In the genomic region with DNA sequence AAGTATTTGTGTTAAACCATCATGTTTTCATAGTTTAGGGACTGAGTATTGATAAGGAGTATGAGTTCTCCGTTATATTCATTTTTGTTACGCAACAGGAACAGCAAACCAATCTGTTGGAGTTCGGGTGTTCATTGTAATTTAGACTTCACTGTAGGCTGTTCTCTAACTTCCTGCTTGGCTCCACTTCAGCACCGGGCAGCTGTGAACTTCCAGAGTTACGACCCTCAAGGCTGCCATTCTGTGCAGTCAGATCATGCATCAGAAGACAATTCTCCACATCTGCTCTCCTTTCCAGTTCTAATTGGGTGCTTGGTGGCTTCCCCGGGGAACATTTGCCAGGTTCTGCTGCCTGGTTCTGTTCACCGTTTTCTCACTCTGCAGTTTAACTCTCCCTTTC, we compare ENCODE assay signal across 1 cellular context.
TF ChIP-seq lines count a peak whose summit lies in the region.

No MANE protein-coding gene starts in this region.

TF ChIP-seq in GM23338, 12 proteins besides CTCF, POLR2A, EP300 and RAD21 (continued from another document):
- TF ChIP-seq, protein P1, sequence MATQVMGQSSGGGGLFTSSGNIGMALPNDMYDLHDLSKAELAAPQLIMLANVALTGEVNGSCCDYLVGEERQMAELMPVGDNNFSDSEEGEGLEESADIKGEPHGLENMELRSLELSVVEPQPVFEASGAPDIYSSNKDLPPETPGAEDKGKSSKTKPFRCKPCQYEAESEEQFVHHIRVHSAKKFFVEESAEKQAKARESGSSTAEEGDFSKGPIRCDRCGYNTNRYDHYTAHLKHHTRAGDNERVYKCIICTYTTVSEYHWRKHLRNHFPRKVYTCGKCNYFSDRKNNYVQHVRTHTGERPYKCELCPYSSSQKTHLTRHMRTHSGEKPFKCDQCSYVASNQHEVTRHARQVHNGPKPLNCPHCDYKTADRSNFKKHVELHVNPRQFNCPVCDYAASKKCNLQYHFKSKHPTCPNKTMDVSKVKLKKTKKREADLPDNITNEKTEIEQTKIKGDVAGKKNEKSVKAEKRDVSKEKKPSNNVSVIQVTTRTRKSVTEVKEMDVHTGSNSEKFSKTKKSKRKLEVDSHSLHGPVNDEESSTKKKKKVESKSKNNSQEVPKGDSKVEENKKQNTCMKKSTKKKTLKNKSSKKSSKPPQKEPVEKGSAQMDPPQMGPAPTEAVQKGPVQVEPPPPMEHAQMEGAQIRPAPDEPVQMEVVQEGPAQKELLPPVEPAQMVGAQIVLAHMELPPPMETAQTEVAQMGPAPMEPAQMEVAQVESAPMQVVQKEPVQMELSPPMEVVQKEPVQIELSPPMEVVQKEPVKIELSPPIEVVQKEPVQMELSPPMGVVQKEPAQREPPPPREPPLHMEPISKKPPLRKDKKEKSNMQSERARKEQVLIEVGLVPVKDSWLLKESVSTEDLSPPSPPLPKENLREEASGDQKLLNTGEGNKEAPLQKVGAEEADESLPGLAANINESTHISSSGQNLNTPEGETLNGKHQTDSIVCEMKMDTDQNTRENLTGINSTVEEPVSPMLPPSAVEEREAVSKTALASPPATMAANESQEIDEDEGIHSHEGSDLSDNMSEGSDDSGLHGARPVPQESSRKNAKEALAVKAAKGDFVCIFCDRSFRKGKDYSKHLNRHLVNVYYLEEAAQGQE (IDR thresholded peaks at IDR 0.05; ENCODE audit: unreplicated experiment): no peak
- TF ChIP-seq EZH2 (IDR thresholded peaks at IDR 0.05; ENCODE audit: low read depth, unreplicated experiment) (no peak), CREB1 (CRISPR knock-in tag; IDR thresholded peaks at IDR 0.05; ENCODE audit: low read depth) (no peak)
TF ChIP-seq in GM23338: peak in this region for 0.
